ENCODE assay signal across 1 cellular context in the genomic region with DNA sequence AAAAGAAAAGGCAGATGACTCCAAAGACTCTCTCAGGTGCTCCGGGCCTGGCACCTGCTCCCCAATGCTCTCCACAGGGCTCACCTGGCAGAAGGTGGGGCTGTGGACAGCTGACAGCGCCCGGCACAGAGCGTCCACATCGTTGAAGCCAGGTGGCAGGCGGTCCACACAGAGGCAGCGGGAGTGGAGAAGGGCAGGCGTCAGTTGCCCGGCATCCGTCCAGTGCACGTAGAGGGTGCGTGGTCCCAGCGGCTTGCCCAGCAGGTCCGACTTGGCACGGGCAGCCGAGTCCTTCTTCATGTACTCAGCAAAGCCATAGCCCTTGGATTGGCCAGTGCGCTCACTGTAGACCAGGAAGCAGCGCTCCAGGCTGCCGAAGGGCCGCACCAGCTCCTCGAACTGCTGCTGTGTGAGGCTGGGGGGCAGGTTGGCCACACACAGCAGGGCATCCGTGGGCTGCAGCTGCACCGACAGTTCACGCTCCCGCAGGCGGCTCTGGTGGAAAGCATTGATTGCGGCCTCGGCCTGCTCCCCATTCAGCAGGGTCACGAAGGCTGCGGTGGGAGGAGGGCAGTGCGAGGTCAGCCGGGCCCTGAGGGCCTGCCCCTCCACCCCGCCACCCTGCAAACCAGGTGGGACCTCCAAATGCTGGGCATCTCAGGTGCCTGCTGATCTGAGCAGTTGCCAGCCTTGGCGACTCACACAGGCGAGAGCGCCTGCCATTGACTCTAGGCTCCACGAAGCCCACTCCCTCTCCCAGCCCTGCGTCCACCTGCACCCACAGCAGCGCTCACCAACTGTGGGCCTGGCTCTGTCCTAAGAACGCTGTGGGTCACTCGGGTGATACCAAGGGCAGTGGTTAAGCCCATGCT.
TF ChIP-seq lines count a peak whose summit lies in the region.

No MANE protein-coding gene starts in this region.

TF ChIP-seq in H1, 55 proteins besides CTCF, POLR2A, EP300 and RAD21:
- no peak for TF ChIP-seq MAFK (IDR thresholded peaks at IDR 0.05; ENCODE audit: low read depth, low read length)
- TF ChIP-seq, protein P1, sequence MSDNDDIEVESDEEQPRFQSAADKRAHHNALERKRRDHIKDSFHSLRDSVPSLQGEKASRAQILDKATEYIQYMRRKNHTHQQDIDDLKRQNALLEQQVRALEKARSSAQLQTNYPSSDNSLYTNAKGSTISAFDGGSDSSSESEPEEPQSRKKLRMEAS (IDR thresholded peaks at IDR 0.05), result no peak
- 0 out of 2 replicates have a peak, but pooled peaks have one; percentile 10 for TF ChIP-seq POLR2AphosphoS5 (IDR thresholded peaks at IDR 0.05; ENCODE audit: low read depth, low read length)
